ENCODE assay signal across 20 cellular contexts in the genomic region with DNA sequence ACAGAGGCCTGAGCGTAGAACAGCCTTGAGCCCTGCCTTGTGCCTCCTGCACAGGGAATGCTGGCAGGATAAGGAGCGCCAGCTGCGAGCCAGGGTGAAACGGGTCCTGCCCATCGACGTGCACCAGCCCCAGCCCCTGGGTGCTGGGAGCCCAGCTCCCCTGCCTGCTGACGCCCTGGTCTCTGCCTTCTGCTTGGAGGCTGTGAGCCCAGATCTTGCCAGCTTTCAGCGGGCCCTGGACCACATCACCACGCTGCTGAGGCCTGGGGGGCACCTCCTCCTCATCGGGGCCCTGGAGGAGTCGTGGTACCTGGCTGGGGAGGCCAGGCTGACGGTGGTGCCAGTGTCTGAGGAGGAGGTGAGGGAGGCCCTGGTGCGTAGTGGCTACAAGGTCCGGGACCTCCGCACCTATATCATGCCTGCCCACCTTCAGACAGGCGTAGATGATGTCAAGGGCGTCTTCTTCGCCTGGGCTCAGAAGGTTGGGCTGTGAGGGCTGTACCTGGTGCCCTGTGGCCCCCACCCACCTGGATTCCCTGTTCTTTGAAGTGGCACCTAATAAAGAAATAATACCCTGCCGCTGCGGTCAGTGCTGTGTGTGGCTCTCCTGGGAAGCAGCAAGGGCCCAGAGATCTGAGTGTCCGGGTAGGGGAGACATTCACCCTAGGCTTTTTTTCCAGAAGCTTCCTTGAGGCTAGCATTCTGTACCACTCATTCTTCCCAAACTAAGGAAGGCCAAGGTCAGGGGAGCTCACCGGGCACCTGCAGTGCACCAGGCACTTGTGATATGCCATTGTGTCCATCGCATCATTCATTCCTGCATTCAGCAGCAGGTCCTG. TPM values are rescaled to one million over a fixed set of nuclear protein-coding genes. Genes with fewer than 3 reads are reported as not detected.
DNase-seq lines count a peak whose midpoint lies in the region; ATAC-seq and TF ChIP-seq lines count a peak whose summit lies in the region.
"Had no signal": no experiment of that assay in that cellular context is flagged by ENCODE, and none has a peak within 500 bp of the region (broad histone marks: within the 10 kb centered on the region; RNA-seq: fewer than 3 reads in every experiment).

No MANE protein-coding gene starts in this region.

- 93% methylated on average over 15 of the region's 23 CpGs for WGBS in SK-N-SH (ENCODE audit: low lambda C conversion rate)
- 70 to 84% (median 70%) methylated on average over 23 of the region's 23 CpGs for WGBS in psoas muscle, 3 donors

- intact Hi-C loops in psoas muscle (cut with DNase I), result loop anchor here (2.0 to 5.0 kb wide), 4 partner anchors 33 to 62 kb away; partner anchors contain the start of genes MIEN1 (in 1 of the 2) and STARD3 (in 1 of the 2)

- H3K9me3 ChIP-seq in SK-N-SH (no peaks in the 10 kb centered on the region), psoas muscle (no peaks in the 10 kb centered on the region)
- H3K9me3 ChIP-seq: BLaER1 had no signal

- H3K4me1 ChIP-seq in SK-N-SH (ENCODE audit: control insufficient read depth in 1 of 2, insufficient read depth in 2 of 2, low read depth in 1 of 2, low read length in 1 of 2) (peaks cover 0 to 12% of the 10 kb centered on the region in 2 experiments; a peak in 1 of 4 replicates), psoas muscle (peaks cover 33% of the 10 kb centered on the region)

- no peak for TF ChIP-seq EP300 in SK-N-SH (IDR thresholded peaks at IDR 0.05; ENCODE audit: borderline replicate concordance in 1 of 2, low read depth in 1 of 2, low read length in 1 of 2)

- H3K27me3 Mint-ChIP-seq in WTC11 (ENCODE audit: low read depth), result peaks cover 47% of the 10 kb centered on the region

- DNase-seq in SK-N-SH, result peak; percentile 26
- no peak for DNase-seq in WTC11 (ENCODE audit: low spot score)
- DNase-seq in psoas muscle, result peak in 1 of 2 donors; percentile 56
- no peak for DNase-seq in activated T-cell treated with anti-CD3 and anti-CD28 coated beads for 4 hours
- no peak for DNase-seq in stimulated activated CD8-positive, alpha-beta memory T cell treated with anti-CD3 and anti-CD28 coated beads, Interleukin-4, amount 100 ng/mL, for 48 hours
- DNase-seq: CD8-positive, alpha-beta memory T cell; DMS79 treated with DMSO at 0.1 percent for 48 hours; H9; IMR-90; Kasumi-1; MM.1S; NCI-H1092 treated with DMSO at 0.1 percent for 48 hours; NCI-H1694; NCI-H510A treated with DMSO at 0.1 percent for 48 hours; PC-9 had no signal

- H3K27me3 ChIP-seq in SK-N-SH (ENCODE audit: insufficient read depth) (no peaks in the 10 kb centered on the region), psoas muscle (ENCODE audit: insufficient read depth in 3 of 3, low read length in 2 of 3) (no peaks in the 10 kb centered on the region)

- H3K79me2 ChIP-seq in SK-N-SH (ENCODE audit: insufficient read depth), result no peaks in the 10 kb centered on the region

- H3K27ac Mint-ChIP-seq in WTC11, result no peak overlapping the region
- H3K27ac Mint-ChIP-seq: CD8-positive, alpha-beta memory T cell had no signal

- POLR2A ChIA-PET in SK-N-SH (lab: Yijun Ruan, JAX), result interaction anchor here (1.1 to 1.4 kb wide), 3 partner anchors 10 to 51 kb away, joined by 3 to 4 read pairs (median 4); no protein-coding TSS in a partner anchor
- POLR2A ChIA-PET in WTC11 (lab: Charles Lee), result no interaction called here

- H3K36me3 ChIP-seq in SK-N-SH (replicated peaks in 1 of 2; ENCODE audit: control insufficient read depth in 1 of 2, insufficient read depth in 2 of 2, low read length in 1 of 2), result no peaks in the 10 kb centered on the region
- no peaks in the 10 kb centered on the region for H3K36me3 ChIP-seq in psoas muscle (ENCODE audit: insufficient read depth in 1 of 2, low read depth in 1 of 2)
- H3K36me3 ChIP-seq: BLaER1 had no signal

- H3K9me2 ChIP-seq in SK-N-SH, result no peaks in the 10 kb centered on the region

- H3K4me1 Mint-ChIP-seq in WTC11, result peaks cover 33% of the 10 kb centered on the region

- H4K20me1 ChIP-seq in SK-N-SH (ENCODE audit: insufficient read depth), result no peaks in the 10 kb centered on the region

- no peak overlapping the region for H3K4me3 Mint-ChIP-seq in WTC11
- H3K4me3 Mint-ChIP-seq: H9 had no signal

- H3K27ac ChIP-seq in SK-N-SH (ENCODE audit: low read depth in 2 of 2, low read length in 1 of 2) (no peak overlapping the region), psoas muscle (peak overlapping the region; percentile 96)
- H3K27ac ChIP-seq: 22Rv1, BLaER1, PC-9 had no signal

- ATAC-seq in SK-N-SH treated with all-trans-retinoic acid at 6 μM for 48 hours, result no peak
- ATAC-seq in WTC11, result no peak
- no peak for ATAC-seq in psoas muscle

- H3K9ac ChIP-seq in SK-N-SH, result no peak overlapping the region
- H3K9ac ChIP-seq: BLaER1 had no signal

- no peaks in the 10 kb centered on the region for H3K36me3 Mint-ChIP-seq in WTC11
- H3K36me3 Mint-ChIP-seq: CD8-positive, alpha-beta memory T cell had no signal

- H3K4me2 ChIP-seq in SK-N-SH, result no peak overlapping the region
- H3K4me2 ChIP-seq: BLaER1, PC-9 had no signal

- H3K4me3 ChIP-seq in SK-N-SH (ENCODE audit: low read depth in 2 of 2, low read length in 1 of 2) (no peak overlapping the region), psoas muscle (no peak overlapping the region)
- H3K4me3 ChIP-seq: BLaER1, PC-9 had no signal

- CTCF ChIA-PET in SK-N-SH (lab: Yijun Ruan, JAX) (interaction anchor here (0.8 to 15.8 kb wide), 9 partner anchors 11 to 122 kb away, joined by 3 to 279 read pairs (median 8); partner anchors contain the start of genes MIEN1 and PPP1R1B), WTC11 (lab: Charles Lee) (interaction anchor here (0.5 to 18.0 kb wide), 13 partner anchors 18 to 122 kb away, joined by 3 to 876 read pairs (median 12); partner anchors contain the start of genes MIEN1, PGAP3 and PPP1R1B)

- H3F3A ChIP-seq in SK-N-SH (replicated peaks; ENCODE audit: insufficient read depth), result no peaks in the 10 kb centered on the region

- TF ChIP-seq RAD21 in SK-N-SH (IDR thresholded peaks at IDR 0.05; ENCODE audit: low read length), result no peak

- no peaks in the 10 kb centered on the region for H3K9me3 Mint-ChIP-seq in WTC11
- H3K9me3 Mint-ChIP-seq: CD8-positive, alpha-beta memory T cell; H9 had no signal

- H2AFZ ChIP-seq in SK-N-SH (ENCODE audit: low read depth), result no peak overlapping the region
- H2AFZ ChIP-seq: PC-9 had no signal

- TF ChIP-seq CTCF in SK-N-SH (IDR thresholded peaks at IDR 0.05), result no peak
- TF ChIP-seq CTCF in WTC11 (IDR thresholded peaks at IDR 0.05), result no peak
- no peak for TF ChIP-seq CTCF in psoas muscle (IDR thresholded peaks at IDR 0.05)

TF ChIP-seq in SK-N-SH, 30 proteins besides CTCF, POLR2A, EP300 and RAD21 (continues in another document):
- no peak for TF ChIP-seq RXRA (IDR thresholded peaks at IDR 0.05; ENCODE audit: borderline replicate concordance, low read depth)

TF ChIP-seq in WTC11, 78 proteins besides CTCF, POLR2A, EP300 and RAD21 (continues in another document):
- TF ChIP-seq, protein P1, sequence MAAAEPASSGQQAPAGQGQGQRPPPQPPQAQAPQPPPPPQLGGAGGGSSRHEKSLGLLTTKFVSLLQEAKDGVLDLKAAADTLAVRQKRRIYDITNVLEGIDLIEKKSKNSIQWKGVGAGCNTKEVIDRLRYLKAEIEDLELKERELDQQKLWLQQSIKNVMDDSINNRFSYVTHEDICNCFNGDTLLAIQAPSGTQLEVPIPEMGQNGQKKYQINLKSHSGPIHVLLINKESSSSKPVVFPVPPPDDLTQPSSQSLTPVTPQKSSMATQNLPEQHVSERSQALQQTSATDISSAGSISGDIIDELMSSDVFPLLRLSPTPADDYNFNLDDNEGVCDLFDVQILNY (CRISPR knock-in tag; IDR thresholded peaks at IDR 0.05), result no peak
- TF ChIP-seq E2F4 (CRISPR knock-in tag; IDR thresholded peaks at IDR 0.05; ENCODE audit: borderline replicate concordance, low read depth) (no peak), CBFB (CRISPR knock-in tag; IDR thresholded peaks at IDR 0.05; ENCODE audit: low read depth) (no peak), RORB (CRISPR knock-in tag; IDR thresholded peaks at IDR 0.05) (no peak), NFE2L1 (CRISPR knock-in tag; IDR thresholded peaks at IDR 0.05) (no peak)

RNA-seq across cellular contexts. Expression of gene PNMT, which starts 1.9 kb away (rescaled TPM):
- polyA plus RNA-seq in SK-N-SH (2012; rRNA removed), result 0.05 and 0.07 TPM in 2 replicates
- polyA plus RNA-seq in SK-N-SH (2012; cell fraction: cytosol; rRNA removed), result 0.03 and 0.07 TPM in 2 replicates
- polyA plus RNA-seq in SK-N-SH (2012; cell fraction: nucleus; rRNA removed), result 0.07 and 0.21 TPM in 2 replicates
- total RNA-seq in WTC11 (2021), result 2.4 to 3.1 TPM (median 2.7 TPM) in 3 replicates
- 10 to 100 TPM in 2 of 4 donors, 1 to 10 TPM in 2; 5.9 to 15.3 (median 11.8) TPM for total RNA-seq in psoas muscle
- 10 to 100 TPM in 1 of 3 donors, 1 to 10 TPM in 2; 6.0 to 13.0 (median 6.8) TPM for polyA plus RNA-seq in psoas muscle
- total RNA-seq: CD8-positive, alpha-beta memory T cell; G401; IMR-90 had no signal
- polyA plus RNA-seq: AG04450, IMR-90 had no signal

RNA-seq across cellular contexts. Expression of gene TCAP, which starts 5.0 kb away (rescaled TPM):
- polyA plus RNA-seq in SK-N-SH (2012; rRNA removed) (0.43 and 0.67 TPM in 2 replicates), psoas muscle (1,000 to 10,000 TPM; 2,116 to 7,047 (median 2,671) TPM)
- polyA plus RNA-seq in SK-N-SH (2012; cell fraction: cytosol; rRNA removed), result 0.08 and 0.13 TPM in 2 replicates
- 3.6 and 4.0 TPM in 2 replicates for polyA plus RNA-seq in SK-N-SH (2012; cell fraction: nucleus; rRNA removed)
- total RNA-seq in WTC11 (2021) (2.5 to 2.9 TPM (median 2.8 TPM) in 3 replicates), psoas muscle (1,000 to 10,000 TPM; 3,389 to 5,818 (median 3,842) TPM)
- polyA plus RNA-seq: CD8-positive, alpha-beta memory T cell had no signal

RNA-seq across cellular contexts. Expression of gene PGAP3, which starts 17.7 kb away (rescaled TPM):
- 20.9 and 25.8 TPM in 2 replicates for polyA plus RNA-seq in SK-N-SH (2012; rRNA removed)
- polyA plus RNA-seq in SK-N-SH (2012; cell fraction: cytosol; rRNA removed), result 8.3 and 12.5 TPM in 2 replicates
- 83.8 and 86.4 TPM in 2 replicates for polyA plus RNA-seq in SK-N-SH (2012; cell fraction: nucleus; rRNA removed)
- 24.3 to 25.7 TPM (median 24.9 TPM) in 3 replicates for total RNA-seq in WTC11 (2021)
- 1 to 10 TPM; 4.5 to 7.9 (median 6.7) TPM for total RNA-seq in psoas muscle
- polyA plus RNA-seq in psoas muscle, result 1 to 10 TPM; 1.4 to 4.2 (median 3.3) TPM

RNA-seq across cellular contexts. Expression of gene ERBB2, which starts 29.7 kb away (rescaled TPM):
- polyA plus RNA-seq in SK-N-SH (2012; rRNA removed), result 1.9 and 2.6 TPM in 2 replicates
- 1.0 and 1.2 TPM in 2 replicates for polyA plus RNA-seq in SK-N-SH (2012; cell fraction: cytosol; rRNA removed)
- polyA plus RNA-seq in SK-N-SH (2012; cell fraction: nucleus; rRNA removed), result 5.7 and 9.7 TPM in 2 replicates
- total RNA-seq in WTC11 (2021), result 153 to 209 TPM (median 158 TPM) in 3 replicates
- total RNA-seq in psoas muscle, result 10 to 100 TPM; 20.4 to 24.9 (median 21.1) TPM
- 10 to 100 TPM in 1 of 3 donors, 1 to 10 TPM in 2; 4.0 to 11.1 (median 9.2) TPM for polyA plus RNA-seq in psoas muscle

RNA-seq across cellular contexts. Expression of gene STARD3, which starts 33.2 kb away (rescaled TPM):
- polyA plus RNA-seq in SK-N-SH (2012; rRNA removed) (76.8 and 78.0 TPM in 2 replicates), psoas muscle (10 to 100 TPM; 33.0 to 62.8 (median 47.9) TPM)
- 32.5 and 44.3 TPM in 2 replicates for polyA plus RNA-seq in SK-N-SH (2012; cell fraction: cytosol; rRNA removed)
- 330 and 615 TPM in 2 replicates for polyA plus RNA-seq in SK-N-SH (2012; cell fraction: nucleus; rRNA removed)
- total RNA-seq in WTC11 (2021) (64.9 to 75.3 TPM (median 65.4 TPM) in 3 replicates), psoas muscle (10 to 100 TPM; 22.5 to 32.6 (median 26.1) TPM)

Comparison
In these comparisons a context has a peak if more than half of its experiments do, and no peak if none do; other contexts are left out.
1. RNA of gene TCAP, which starts 5.0 kb away (total RNA-seq): 3,389 to 5,818 TPM in psoas muscle; 2.5 to 2.9 TPM in WTC11; every median in the first group is over 100 times any median in the second.